20 cellular contexts compared by ENCODE assay signal in the genomic region with DNA sequence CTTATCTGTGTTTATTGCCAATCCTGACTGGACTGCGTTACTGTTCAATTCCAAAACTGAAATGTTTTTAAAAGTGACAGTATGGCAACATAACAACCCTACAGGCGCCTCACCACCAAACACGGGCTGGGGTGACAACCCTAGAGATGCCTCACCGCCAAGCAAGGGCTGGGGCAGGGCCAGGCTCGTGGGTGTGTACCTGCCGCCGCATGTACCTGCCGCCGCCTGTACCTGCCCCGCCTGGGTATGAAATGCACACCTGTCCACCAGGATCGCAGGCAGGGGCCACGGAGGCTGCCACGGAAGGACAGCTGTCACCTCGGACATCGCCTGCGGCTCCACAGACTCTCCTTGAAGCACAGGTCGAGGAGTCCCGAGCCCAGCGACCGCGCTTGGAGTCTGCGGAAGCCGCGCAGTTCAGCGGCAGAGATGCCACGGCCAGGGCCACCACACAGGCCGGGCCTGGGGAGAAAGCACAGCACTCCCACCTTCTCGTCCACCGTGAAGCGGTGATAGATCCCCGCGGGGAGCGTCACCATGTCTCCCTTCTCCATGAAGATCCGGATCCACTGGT. TPM values are rescaled to one million over a fixed set of nuclear protein-coding genes. Genes with fewer than 3 reads are reported as not detected.
A peak's percentile ranks its signal among the peaks of the same experiment; 100 is the strongest.
DNase-seq lines count a peak whose midpoint lies in the region; ATAC-seq, FAIRE-seq and TF ChIP-seq lines count a peak whose summit lies in the region.
"Had no signal": no experiment of that assay in that cellular context is flagged by ENCODE, and none has a peak within 500 bp of the region (broad histone marks: within the 10 kb centered on the region; RNA-seq: fewer than 3 reads in every experiment).

No MANE protein-coding gene starts in this region.

- H3K79me2 ChIP-seq in HepG2 (ENCODE audit: insufficient read depth, low read length): peaks cover 9% of the 10 kb centered on the region

- FAIRE-seq in HepG2 (lab: Jason Lieb, UNC): no peak
- FAIRE-seq: GM12878 had no signal

- H3K27ac Mint-ChIP-seq in activated CD8-positive, alpha-beta memory T cell treated with anti-CD3 and anti-CD28 coated beads, Interleukin-2, amount 10 ng/mL, durations not matched to agents 7 days and 5 days: no peak overlapping the region
- H3K27ac Mint-ChIP-seq in activated CD4-positive, alpha-beta T cell treated with anti-CD3 and anti-CD28 coated beads, Interleukin-2, amount 10 ng/mL, durations not matched to agents 7 days and 5 days: no peak overlapping the region
- H3K27ac Mint-ChIP-seq: H9, HFFc6 had no signal

- H3K4me1 Mint-ChIP-seq in activated CD8-positive, alpha-beta memory T cell treated with anti-CD3 and anti-CD28 coated beads, Interleukin-2, amount 10 ng/mL, durations not matched to agents 7 days and 5 days: no peaks in the 10 kb centered on the region
- no peaks in the 10 kb centered on the region for H3K4me1 Mint-ChIP-seq in activated CD4-positive, alpha-beta T cell treated with anti-CD3 and anti-CD28 coated beads, Interleukin-2, amount 10 ng/mL, durations not matched to agents 7 days and 5 days
- H3K4me1 Mint-ChIP-seq: H9 had no signal

- no peak overlapping the region for H3K9ac ChIP-seq in HepG2 (ENCODE audit: insufficient read depth, low read depth, low read length)
- H3K9ac ChIP-seq: BLaER1 treated with 17β-estradiol and CSF1 and Interleukin-3, amounts not matched to agents 10 nM and 100 nM had no signal

- no peak overlapping the region for H3K4me3 ChIP-seq in HepG2 (replicated peaks in 1 of 3; ENCODE audit: insufficient read depth in 1 of 3, low read depth in 2 of 3, low read length in 3 of 3)
- no peak overlapping the region for H3K4me3 ChIP-seq in suprapubic skin
- H3K4me3 ChIP-seq: BLaER1 treated with 17β-estradiol and CSF1 and Interleukin-3, amounts not matched to agents 10 nM and 100 nM; GM12878 had no signal

- no peak for ATAC-seq in activated CD8-positive, alpha-beta memory T cell treated with anti-CD3 and anti-CD28 coated beads, Interleukin-2, amount 10 ng/mL, durations not matched to agents 7 days and 5 days
- ATAC-seq in HepG2: no peak; the same call in none of the 3 replicates
- ATAC-seq: GM12878 had no signal

- H2AFZ ChIP-seq in HepG2 (ENCODE audit: low read length): no peak overlapping the region

- CTCF ChIA-PET in activated CD8-positive, alpha-beta memory T cell treated with anti-CD3 and anti-CD28 coated beads, Interleukin-2, amount 10 ng/mL, durations not matched to agents 7 days and 5 days (lab: Charles Lee): no interaction called here
- CTCF ChIA-PET in HepG2 (lab: Yijun Ruan, JAX; ENCODE audit: low intra/inter-chr PET ratio, low total read pairs): no interaction called here
- CTCF ChIA-PET in activated CD4-positive, alpha-beta T cell treated with anti-CD3 and anti-CD28 coated beads, Interleukin-2, amount 10 ng/mL, durations not matched to agents 7 days and 5 days (lab: Charles Lee): no interaction called here

- peaks cover 16% of the 10 kb centered on the region for H3K36me3 Mint-ChIP-seq in activated CD8-positive, alpha-beta memory T cell treated with anti-CD3 and anti-CD28 coated beads, Interleukin-2, amount 10 ng/mL, durations not matched to agents 7 days and 5 days
- peaks cover 39% of the 10 kb centered on the region for H3K36me3 Mint-ChIP-seq in activated CD4-positive, alpha-beta T cell treated with anti-CD3 and anti-CD28 coated beads, Interleukin-2, amount 10 ng/mL, durations not matched to agents 7 days and 5 days (ENCODE audit: low read depth)

- TF ChIP-seq EP300 in HepG2 (IDR thresholded peaks at IDR 0.05; ENCODE audit: low read depth in 2 of 2, low read length in 2 of 2): no peak
- TF ChIP-seq EP300 in HepG2 (CRISPR knock-in tag; IDR thresholded peaks at IDR 0.05; ENCODE audit: borderline replicate concordance): no peak
- no peak for TF ChIP-seq EP300 in suprapubic skin (IDR thresholded peaks at IDR 0.05)

- H4K20me1 ChIP-seq in HepG2 (ENCODE audit: insufficient read depth, low read length): no peaks in the 10 kb centered on the region

- H3K9me3 ChIP-seq in HepG2 (ENCODE audit: low read length) (no peaks in the 10 kb centered on the region), suprapubic skin (no peaks in the 10 kb centered on the region)
- H3K9me3 ChIP-seq: BLaER1 treated with 17β-estradiol and CSF1 and Interleukin-3, amounts not matched to agents 10 nM and 100 nM had no signal

- no peak for TF ChIP-seq POLR2A in HepG2 (IDR thresholded peaks at IDR 0.05; ENCODE audit: insufficient read depth in 1 of 2, low read depth in 2 of 2, low read length in 2 of 2)
- no peak for TF ChIP-seq POLR2A in suprapubic skin (IDR thresholded peaks at IDR 0.05)

- H3K36me3 ChIP-seq in HepG2 (replicated peaks in 1 of 2; ENCODE audit: control insufficient read depth in 1 of 2, insufficient read depth in 2 of 2, low read length in 2 of 2) (peaks cover 28 to 77% of the 10 kb centered on the region in 2 experiments; a peak in 4 of 5 replicates), suprapubic skin (peaks cover 79% of the 10 kb centered on the region)

- POLR2A ChIA-PET in HepG2 (lab: Yijun Ruan, JAX): no interaction called here
- POLR2A ChIA-PET in activated CD4-positive, alpha-beta T cell treated with anti-CD3 and anti-CD28 coated beads, Interleukin-2, amount 10 ng/mL, durations not matched to agents 7 days and 5 days (lab: Charles Lee): no interaction called here

- H3K4me1 ChIP-seq in HepG2 (ENCODE audit: insufficient read depth, low read length): no peaks in the 10 kb centered on the region; the same call in 1 of the 2 replicates
- H3K4me1 ChIP-seq in suprapubic skin: no peaks in the 10 kb centered on the region
- H3K4me1 ChIP-seq: BLaER1 treated with 17β-estradiol and CSF1 and Interleukin-3, amounts not matched to agents 10 nM and 100 nM had no signal

- TF ChIP-seq RAD21 in HepG2 (CRISPR knock-in tag; IDR thresholded peaks at IDR 0.05): no peak

- no peaks in the 10 kb centered on the region for H3K9me3 Mint-ChIP-seq in activated CD8-positive, alpha-beta memory T cell treated with anti-CD3 and anti-CD28 coated beads, Interleukin-2, amount 10 ng/mL, durations not matched to agents 7 days and 5 days (ENCODE audit: low read depth)
- H3K9me3 Mint-ChIP-seq in activated CD4-positive, alpha-beta T cell treated with anti-CD3 and anti-CD28 coated beads, Interleukin-2, amount 10 ng/mL, durations not matched to agents 7 days and 5 days: peaks cover 4% of the 10 kb centered on the region
- H3K9me3 Mint-ChIP-seq: H9, HFFc6 had no signal

- no TSS peak for BruUV-seq in HepG2 (replicated peaks; lab: Mats Ljungman, UMichigan)

- H3K27ac ChIP-seq in HepG2 (ENCODE audit: extremely low read length, insufficient read depth, low read length) (no peak overlapping the region), suprapubic skin (no peak overlapping the region)
- H3K27ac ChIP-seq: BLaER1 treated with 17β-estradiol and CSF1 and Interleukin-3, amounts not matched to agents 10 nM and 100 nM; RWPE1 had no signal

- in situ Hi-C loops in HepG2 (cut with HindIII; ENCODE audit: extremely low pct_ligation_motif_present, low pct_unique_long_range_greater_than_20kb): no loop called here

- no peaks in the 10 kb centered on the region for H3K27me3 ChIP-seq in HepG2 (ENCODE audit: control insufficient read depth in 1 of 2, insufficient read depth in 2 of 2, low read length in 2 of 2)
- no peaks in the 10 kb centered on the region for H3K27me3 ChIP-seq in suprapubic skin
- H3K27me3 ChIP-seq: BLaER1 treated with 17β-estradiol and CSF1 and Interleukin-3, amounts not matched to agents 10 nM and 100 nM had no signal

- intact Hi-C loops in HepG2 (cut with micrococcal nuclease; ENCODE audit: unreplicated experiment): no loop called here

- no peak overlapping the region for H3K4me3 Mint-ChIP-seq in activated CD8-positive, alpha-beta memory T cell treated with anti-CD3 and anti-CD28 coated beads, Interleukin-2, amount 10 ng/mL, durations not matched to agents 7 days and 5 days
- H3K4me3 Mint-ChIP-seq in activated CD4-positive, alpha-beta T cell treated with anti-CD3 and anti-CD28 coated beads, Interleukin-2, amount 10 ng/mL, durations not matched to agents 7 days and 5 days: no peak overlapping the region
- H3K4me3 Mint-ChIP-seq: CD4-positive, alpha-beta memory T cell; H9; HFFc6 had no signal

- H3K4me2 ChIP-seq in HepG2 (ENCODE audit: low read depth, low read length): no peak overlapping the region
- H3K4me2 ChIP-seq: BLaER1 treated with 17β-estradiol and CSF1 and Interleukin-3, amounts not matched to agents 10 nM and 100 nM had no signal

- WGBS in HepG2 (ENCODE audit: low lambda C conversion rate): 98% methylated on average over 27 of the region's 34 CpGs
- WGBS in suprapubic skin: 89% methylated on average over 27 of the region's 34 CpGs

- no peaks in the 10 kb centered on the region for H3K27me3 Mint-ChIP-seq in activated CD8-positive, alpha-beta memory T cell treated with anti-CD3 and anti-CD28 coated beads, Interleukin-2, amount 10 ng/mL, durations not matched to agents 7 days and 5 days
- no peaks in the 10 kb centered on the region for H3K27me3 Mint-ChIP-seq in activated CD4-positive, alpha-beta T cell treated with anti-CD3 and anti-CD28 coated beads, Interleukin-2, amount 10 ng/mL, durations not matched to agents 7 days and 5 days
- H3K27me3 Mint-ChIP-seq: CD4-positive, alpha-beta memory T cell had no signal

- TF ChIP-seq CTCF in HepG2 (CRISPR knock-in tag; IDR thresholded peaks at IDR 0.05): no peak
- no peak for TF ChIP-seq CTCF in suprapubic skin (IDR thresholded peaks at IDR 0.05)

- peak; percentile 43 for DNase-seq in activated CD8-positive, alpha-beta memory T cell treated with anti-CD3 and anti-CD28 coated beads for 24 hours
- DNase-seq in activated CD8-positive, alpha-beta memory T cell treated with anti-CD3 and anti-CD28 coated beads, Interleukin-2, amount 10 ng/mL, durations not matched to agents 7 days and 5 days: no peak
- DNase-seq in ecto neural progenitor cell (ENCODE audit: low spot score) (peak; percentile 22), HepG2 (ENCODE audit: low spot score) (no peak), suprapubic skin (ENCODE audit: low spot score in 2 of 2) (peak; percentile 45 to 74), cerebellar nuclear complex (lab: John Stamatoyannopoulos, UW) (no peak)
- no peak for DNase-seq in activated CD4-positive, alpha-beta T cell treated with anti-CD3 and anti-CD28 coated beads, Interleukin-2, amount 10 ng/mL, durations not matched to agents 7 days and 5 days
- DNase-seq: 8988T; CD4-positive, alpha-beta memory T cell; DND-41; H9; HFFc6; KBM-7; MM.1S; NCI-H1092; NCI-H1436 treated with DMSO at 0.1 percent for 48 hours; NCI-H1930 had no signal

RNA-seq across cellular contexts. Expression of gene ADI1, which starts 18.9 kb away (rescaled TPM):
- 10 to 100 TPM; 15.0 to 16.6 TPM for total RNA-seq in activated CD8-positive, alpha-beta memory T cell treated with anti-CD3 and anti-CD28 coated beads, Interleukin-2, amount 10 ng/mL, durations not matched to agents 7 days and 5 days
- total RNA-seq in HepG2 (2016; rRNA removed; fragmentation: Illumina TruSeq; extraction: Trizol) (123 and 135 TPM in 2 replicates), suprapubic skin (10 to 100 TPM; 39.2 to 54.4 (median 45.4) TPM)
- 16.6 and 17.0 TPM in 2 replicates for total RNA-seq in HepG2 (2016; cell fraction: cytosol; rRNA removed; fragmentation: Illumina TruSeq; extraction: Trizol; ENCODE audit: low read depth)
- total RNA-seq in HepG2 (2016; cell fraction: insoluble cytoplasmic fraction; rRNA removed; fragmentation: Illumina TruSeq; extraction: Trizol): 124 and 138 TPM in 2 replicates
- 45.5 and 47.8 TPM in 2 replicates for total RNA-seq in HepG2 (2016; cell fraction: membrane; rRNA removed; fragmentation: Illumina TruSeq; extraction: Trizol)
- total RNA-seq in HepG2 (2016; cell fraction: nucleus; rRNA removed; fragmentation: Illumina TruSeq; extraction: Trizol): 54.5 and 64.3 TPM in 2 replicates
- 21.3 and 28.7 TPM in 2 replicates for polyA plus RNA-seq in HepG2 (2011; rRNA removed)
- polyA plus RNA-seq in HepG2 (2011; cell fraction: cytosol; rRNA removed): 22.7 and 24.5 TPM in 2 replicates
- 16.1 and 17.6 TPM in 2 replicates for polyA plus RNA-seq in HepG2 (2011; cell fraction: nucleus; rRNA removed)
- 22.9 and 33.0 TPM in 2 replicates for polyA plus RNA-seq in HepG2 (2012)
- 20.5 and 20.6 TPM in 2 replicates for polyA plus RNA-seq in HepG2 (2016; cell fraction: cytosol; fragmentation: Illumina TruSeq; extraction: Trizol; ENCODE audit: low read depth)
- 160 TPM in 2 replicates for polyA plus RNA-seq in HepG2 (2016; cell fraction: insoluble cytoplasmic fraction; fragmentation: Illumina TruSeq; extraction: Trizol; ENCODE audit: low read depth)
- 42.7 and 43.1 TPM in 2 replicates for polyA plus RNA-seq in HepG2 (2016; cell fraction: membrane; fragmentation: Illumina TruSeq; extraction: Trizol; ENCODE audit: low read depth)
- 92.2 and 100 TPM in 2 replicates for polyA plus RNA-seq in HepG2 (2016; cell fraction: nucleus; fragmentation: Illumina TruSeq; extraction: Trizol; ENCODE audit: insufficient read depth, low read depth)
- 15.1 and 19.1 TPM in 2 replicates for polyA minus RNA-seq in HepG2 (2011; rRNA and poly(A)+ RNA removed; ENCODE audit: low replicate concordance)
- polyA minus RNA-seq in HepG2 (2011; cell fraction: cytosol; rRNA and poly(A)+ RNA removed): 13.2 and 18.8 TPM in 2 replicates
- polyA minus RNA-seq in HepG2 (2011; cell fraction: nucleus; rRNA and poly(A)+ RNA removed): 19.3 and 23.8 TPM in 2 replicates
- 10 to 100 TPM; 45.7 to 48.2 TPM for total RNA-seq in activated CD4-positive, alpha-beta T cell treated with anti-CD3 and anti-CD28 coated beads, Interleukin-2, amount 10 ng/mL, durations not matched to agents 7 days and 5 days

RNA-seq across cellular contexts. Expression of gene RNASEH1, which starts 57.7 kb away (rescaled TPM):
- total RNA-seq in activated CD8-positive, alpha-beta memory T cell treated with anti-CD3 and anti-CD28 coated beads, Interleukin-2, amount 10 ng/mL, durations not matched to agents 7 days and 5 days: 10 to 100 TPM; 26.3 to 32.9 TPM
- total RNA-seq in HepG2 (2016; rRNA removed; fragmentation: Illumina TruSeq; extraction: Trizol) (57.2 and 57.4 TPM in 2 replicates), suprapubic skin (10 to 100 TPM in 3 of 4 donors, 1 to 10 TPM in 1; 9.8 to 18.1 (median 15.4) TPM)
- 73.8 and 75.1 TPM in 2 replicates for total RNA-seq in HepG2 (2016; cell fraction: cytosol; rRNA removed; fragmentation: Illumina TruSeq; extraction: Trizol; ENCODE audit: low read depth)
- total RNA-seq in HepG2 (2016; cell fraction: insoluble cytoplasmic fraction; rRNA removed; fragmentation: Illumina TruSeq; extraction: Trizol): 56.9 and 57.3 TPM in 2 replicates
- 90.4 and 92.3 TPM in 2 replicates for total RNA-seq in HepG2 (2016; cell fraction: membrane; rRNA removed; fragmentation: Illumina TruSeq; extraction: Trizol)
- 37.2 and 39.3 TPM in 2 replicates for total RNA-seq in HepG2 (2016; cell fraction: nucleus; rRNA removed; fragmentation: Illumina TruSeq; extraction: Trizol)
- polyA plus RNA-seq in HepG2 (2011; rRNA removed): 12.7 and 14.5 TPM in 2 replicates
- 12.8 and 14.0 TPM in 2 replicates for polyA plus RNA-seq in HepG2 (2011; cell fraction: cytosol; rRNA removed)
- polyA plus RNA-seq in HepG2 (2011; cell fraction: nucleus; rRNA removed): 10.4 and 11.6 TPM in 2 replicates
- polyA plus RNA-seq in HepG2 (2012): 21.0 and 21.2 TPM in 2 replicates
- polyA plus RNA-seq in HepG2 (2016; cell fraction: cytosol; fragmentation: Illumina TruSeq; extraction: Trizol; ENCODE audit: low read depth): 75.3 and 82.0 TPM in 2 replicates
- 46.3 and 47.8 TPM in 2 replicates for polyA plus RNA-seq in HepG2 (2016; cell fraction: insoluble cytoplasmic fraction; fragmentation: Illumina TruSeq; extraction: Trizol; ENCODE audit: low read depth)
- polyA plus RNA-seq in HepG2 (2016; cell fraction: membrane; fragmentation: Illumina TruSeq; extraction: Trizol; ENCODE audit: low read depth): 68.9 and 69.5 TPM in 2 replicates
- polyA plus RNA-seq in HepG2 (2016; cell fraction: nucleus; fragmentation: Illumina TruSeq; extraction: Trizol; ENCODE audit: insufficient read depth, low read depth): 43.7 and 45.2 TPM in 2 replicates
- 10.4 and 15.6 TPM in 2 replicates for polyA minus RNA-seq in HepG2 (2011; rRNA and poly(A)+ RNA removed; ENCODE audit: low replicate concordance)
- 11.1 and 12.0 TPM in 2 replicates for polyA minus RNA-seq in HepG2 (2011; cell fraction: cytosol; rRNA and poly(A)+ RNA removed)
- 17.3 and 19.1 TPM in 2 replicates for polyA minus RNA-seq in HepG2 (2011; cell fraction: nucleus; rRNA and poly(A)+ RNA removed)
- total RNA-seq in activated CD4-positive, alpha-beta T cell treated with anti-CD3 and anti-CD28 coated beads, Interleukin-2, amount 10 ng/mL, durations not matched to agents 7 days and 5 days: 10 to 100 TPM; 18.7 to 26.0 TPM

Comparison
In these comparisons a context has a peak if more than half of its experiments do, and no peak if none do; other contexts are left out.
1. DNase-seq: peak in activated CD8-positive, alpha-beta memory T cell treated with anti-CD3 and anti-CD28 coated beads for 24 hours (single experiment), ecto neural progenitor cell (single experiment) and suprapubic skin (2 of 2); none in activated CD8-positive, alpha-beta memory T cell treated with anti-CD3 and anti-CD28 coated beads, Interleukin-2, amount 10 ng/mL, durations not matched to agents 7 days and 5 days (single experiment), HepG2 (single experiment), activated CD4-positive, alpha-beta T cell treated with anti-CD3 and anti-CD28 coated beads, Interleukin-2, amount 10 ng/mL, durations not matched to agents 7 days and 5 days (single experiment) and cerebellar nuclear complex (0 of 2).